ENCODE assay signal across 9 cellular contexts in the genomic region with DNA sequence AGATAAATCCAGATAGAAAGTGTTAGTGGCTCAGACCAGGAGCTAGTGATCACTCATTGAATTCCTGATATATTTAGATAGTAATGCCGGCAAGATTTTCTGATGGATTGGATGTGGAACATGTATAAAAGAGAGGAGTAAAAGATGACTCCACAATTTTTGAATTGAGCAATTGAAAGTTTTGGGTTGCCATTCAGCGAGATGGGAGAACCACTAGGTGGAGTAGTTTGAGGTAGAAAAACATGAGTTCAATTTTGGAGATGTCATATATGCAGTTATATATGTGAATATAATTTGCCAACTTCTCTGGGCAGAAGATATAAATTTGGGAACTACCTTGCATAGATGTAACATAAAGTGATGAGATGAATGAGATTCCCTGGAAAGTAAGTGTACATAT.
DNase-seq lines count a peak whose midpoint lies in the region; ATAC-seq and TF ChIP-seq lines count a peak whose summit lies in the region.
"Had no signal": no experiment of that assay in that cellular context is flagged by ENCODE, and none has a peak within 500 bp of the region (broad histone marks: within the 10 kb centered on the region; RNA-seq: fewer than 3 reads in every experiment).

No MANE protein-coding gene starts in this region.

- CTCF ChIA-PET in GM10248 (lab: Yijun Ruan, JAX) = interaction anchor here (0.8 to 1.3 kb wide), 2 partner anchors 24 to 1715 kb away, joined by 3 read pairs; no protein-coding TSS in a partner anchor

- ATAC-seq in gastroesophageal sphincter = no peak

- H3K27me3 ChIP-seq in gastroesophageal sphincter = no peaks in the 10 kb centered on the region
- H3K27me3 ChIP-seq: adrenal gland had no signal

- POLR2A ChIA-PET in GM10248 (lab: Yijun Ruan, JAX) = no interaction called here

- TF ChIP-seq CTCF in 22Rv1 (IDR thresholded peaks at IDR 0.05) = peak; percentile 82
- peak; percentile 30 for TF ChIP-seq CTCF in GM10248 (IDR thresholded peaks at IDR 0.05; ENCODE audit: control extremely low read depth, extremely low read depth, low read depth, missing control alignments)
- TF ChIP-seq CTCF in epithelial cell of esophagus (IDR thresholded peaks at IDR 0.05; ENCODE audit: insufficient read depth, low read depth, low read length, missing control alignments) = peak; percentile 69
- TF ChIP-seq CTCF in gastroesophageal sphincter (IDR thresholded peaks at IDR 0.05) = peak in 1 of 4 experiments; percentile 21

- H3K4me3 ChIP-seq in epithelial cell of esophagus (ENCODE audit: low read length) (no peak overlapping the region), gastroesophageal sphincter (no peak overlapping the region)
- H3K4me3 ChIP-seq: adrenal gland had no signal

- H3K9me3 ChIP-seq in gastroesophageal sphincter = peaks cover 0 to 4% (median 0%) of the 10 kb centered on the region in 3 donors
- H3K9me3 ChIP-seq: adrenal gland had no signal

- no peaks in the 10 kb centered on the region for H3K36me3 ChIP-seq in gastroesophageal sphincter
- H3K36me3 ChIP-seq: adrenal gland had no signal

- 92% methylated on average over 2 of the region's 2 CpGs for WGBS in gastroesophageal sphincter (ENCODE audit: low coverage in 1 of 2), 2 donors

- H3K27ac ChIP-seq in 22Rv1 (no peak overlapping the region), gastroesophageal sphincter (no peak overlapping the region)
- H3K27ac ChIP-seq: adrenal gland had no signal

- DNase-seq in GM10248 (ENCODE audit: extremely low spot score) (no peak), NCI-H460 (ENCODE audit: extremely low read depth, low read depth) (peak; percentile 30), epithelial cell of esophagus (ENCODE audit: low read depth) (peak; percentile 24), KG1 (lab: John Stamatoyannopoulos, UW) (no peak), HuH-7.5 (ENCODE audit: low spot score) (no peak)
- DNase-seq in activated CD8-positive, alpha-beta memory T cell treated with anti-CD3 and anti-CD28 coated beads, Interleukin-2, amount 50 U/mL, for 48 hours = no peak
- DNase-seq: adrenal gland had no signal

- no peak for TF ChIP-seq EP300 in gastroesophageal sphincter (IDR thresholded peaks at IDR 0.05)

- TF ChIP-seq POLR2A in gastroesophageal sphincter (IDR thresholded peaks at IDR 0.05) = no peak

- no peaks in the 10 kb centered on the region for H3K4me1 ChIP-seq in gastroesophageal sphincter
- H3K4me1 ChIP-seq: adrenal gland had no signal

Comparison
In these comparisons a context has a peak if more than half of its experiments do, and no peak if none do; other contexts are left out.
1. DNase-seq: peak in NCI-H460 (single experiment) and epithelial cell of esophagus (single experiment); none in GM10248 (single experiment), KG1 (single experiment), HuH-7.5 (single experiment) and activated CD8-positive, alpha-beta memory T cell treated with anti-CD3 and anti-CD28 coated beads, Interleukin-2, amount 50 U/mL, for 48 hours (single experiment).